ENCODE assay signal across 18 cellular contexts in the genomic region with DNA sequence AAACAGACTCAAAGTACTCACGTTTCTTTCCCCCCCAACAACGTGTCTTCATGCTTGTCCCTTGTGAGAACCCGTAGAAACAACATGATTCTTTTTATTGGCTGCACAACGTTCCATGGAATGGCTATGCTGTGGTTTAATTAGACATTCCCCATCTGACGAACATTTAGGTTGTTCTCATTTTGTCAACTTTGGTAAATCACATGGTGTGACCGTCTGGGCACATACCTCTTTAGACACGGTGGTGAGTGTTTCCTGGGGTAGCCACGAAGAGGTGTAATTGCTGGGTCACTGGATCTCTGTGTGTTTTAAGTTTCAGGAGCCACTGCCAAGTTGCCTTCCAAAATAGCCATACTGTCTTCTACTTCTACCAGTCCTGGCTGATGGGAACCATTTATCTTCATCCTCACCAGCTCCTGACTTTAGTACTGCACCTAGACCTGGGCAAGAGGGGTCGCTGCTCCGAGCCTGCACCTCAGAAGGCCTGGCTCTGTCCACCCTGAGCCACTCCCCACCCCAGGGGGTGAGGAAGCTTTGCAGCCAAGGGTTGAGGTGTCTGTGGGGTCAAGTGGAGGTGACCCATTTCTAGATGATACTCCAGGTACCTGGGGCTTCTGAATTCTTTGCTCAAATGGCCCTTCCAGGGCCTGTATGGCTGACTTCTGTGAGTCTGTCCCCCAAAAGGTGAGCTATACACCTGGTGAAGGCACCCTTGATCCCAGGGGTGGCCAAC.
"Had no signal": no experiment of that assay in that cellular context is flagged by ENCODE, and none has a peak within 500 bp of the region (broad histone marks: within the 10 kb centered on the region; RNA-seq: fewer than 3 reads in every experiment).

No MANE protein-coding gene starts in this region.

- H3K79me2 ChIP-seq: hepatocyte had no signal

- H3K4me2 ChIP-seq: hepatocyte had no signal

- H3K27ac ChIP-seq: dorsolateral prefrontal cortex, hepatocyte, pancreas, testis, tibial nerve had no signal

- H3K4me1 ChIP-seq: pancreas, testis, tibial nerve had no signal

- H2AFZ ChIP-seq: hepatocyte had no signal

- H3K27ac Mint-ChIP-seq: naive thymus-derived CD4-positive, alpha-beta T cell; progenitor cell of endocrine pancreas; stimulated activated naive B cell treated with anti-CD40 and anti-IgM and Interleukin-4, amounts not matched to agents 10 μg/mL and 1 μg/mL and 100 μg/mL, for 72 hours; stimulated activated naive CD8-positive, alpha-beta T cell treated with anti-CD3 and anti-CD28 coated beads, Interleukin-15, amount 100 ng/mL, for 72 hours had no signal

- H3K4me3 Mint-ChIP-seq: naive thymus-derived CD4-positive, alpha-beta T cell; neural crest cell; stimulated activated naive B cell treated with anti-CD40 and anti-IgM and Interleukin-4, amounts not matched to agents 10 μg/mL and 1 μg/mL and 100 μg/mL, for 72 hours; stimulated activated naive CD8-positive, alpha-beta T cell treated with anti-CD3 and anti-CD28 coated beads, Interleukin-15, amount 100 ng/mL, for 72 hours had no signal

- H3K36me3 Mint-ChIP-seq: naive thymus-derived CD4-positive, alpha-beta T cell; stimulated activated naive B cell treated with anti-CD40 and anti-IgM and Interleukin-4, amounts not matched to agents 10 μg/mL and 1 μg/mL and 100 μg/mL, for 72 hours had no signal

- DNase-seq: cortex of kidney; dorsolateral prefrontal cortex; effector CD8-positive, alpha-beta T cell; foreskin melanocyte; kidney glomerular epithelial cell; mammary epithelial cell; naive thymus-derived CD4-positive, alpha-beta T cell; nucleus accumbens; pancreas; right cardiac atrium; stimulated activated CD4-positive, alpha-beta T cell treated with anti-CD3 and anti-CD28 coated beads, Interleukin-4, amount 100 ng/mL, for 24 hours; stimulated activated naive B cell treated with anti-CD40 and anti-IgM and Interleukin-4, amounts not matched to agents 10 μg/mL and 1 μg/mL and 100 μg/mL, for 72 hours; stimulated activated naive CD8-positive, alpha-beta T cell treated with anti-CD3 and anti-CD28 coated beads, Interleukin-15, amount 100 ng/mL, for 72 hours; testis had no signal

- H3K36me3 ChIP-seq: pancreas, tibial nerve had no signal

- H3K4me1 Mint-ChIP-seq: stimulated activated naive B cell treated with anti-CD40 and anti-IgM and Interleukin-4, amounts not matched to agents 10 μg/mL and 1 μg/mL and 100 μg/mL, for 72 hours; stimulated activated naive CD8-positive, alpha-beta T cell treated with anti-CD3 and anti-CD28 coated beads, Interleukin-15, amount 100 ng/mL, for 72 hours had no signal

- H3K4me3 ChIP-seq: dorsolateral prefrontal cortex, hepatocyte, pancreas, testis, tibial nerve had no signal

- H3K27me3 ChIP-seq: hepatocyte, pancreas, testis, tibial nerve had no signal

- H3K9me3 ChIP-seq: pancreas, testis had no signal

- ATAC-seq: naive thymus-derived CD4-positive, alpha-beta T cell; pancreas; right cardiac atrium; stimulated activated naive B cell treated with anti-CD40 and anti-IgM and Interleukin-4, amounts not matched to agents 10 μg/mL and 1 μg/mL and 100 μg/mL, for 72 hours; stimulated activated naive CD8-positive, alpha-beta T cell treated with anti-CD3 and anti-CD28 coated beads, Interleukin-15, amount 100 ng/mL, for 72 hours had no signal
